In the genomic region with DNA sequence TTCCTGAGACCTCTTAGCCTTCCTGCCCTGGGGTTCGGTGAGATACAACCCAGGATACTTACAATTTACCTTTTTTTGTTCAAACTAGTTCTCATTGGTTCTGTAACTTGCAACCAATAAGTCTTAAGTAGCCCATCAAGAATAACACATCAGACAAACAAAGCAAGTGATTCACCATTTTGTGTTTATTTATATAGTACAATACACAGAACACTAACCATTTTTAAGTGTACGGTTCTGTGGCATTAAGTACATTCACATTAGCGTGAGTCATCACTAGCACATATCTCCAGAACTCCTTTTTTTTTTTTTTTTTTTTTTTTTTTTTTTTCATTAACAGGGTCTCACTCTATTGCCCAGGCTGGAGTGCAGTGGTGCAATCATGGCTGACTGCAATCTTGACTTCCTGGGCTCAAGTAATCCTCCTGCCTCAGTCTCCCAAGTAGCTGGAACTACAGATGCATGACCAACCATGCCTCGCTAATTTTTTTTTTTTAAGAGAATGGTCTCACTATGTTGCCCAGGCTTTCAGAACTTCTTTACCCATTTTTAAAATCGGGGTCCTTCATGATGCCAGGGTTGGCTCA, we compare ENCODE assay signal across 20 cellular contexts. TPM values are rescaled to one million over a fixed set of nuclear protein-coding genes. Genes with fewer than 3 reads are reported as not detected.
DNase-seq lines count a peak whose midpoint lies in the region; FAIRE-seq and TF ChIP-seq lines count a peak whose summit lies in the region.
"Had no signal": no experiment of that assay in that cellular context is flagged by ENCODE, and none has a peak within 500 bp of the region (broad histone marks: within the 10 kb centered on the region; RNA-seq: fewer than 3 reads in every experiment).

No MANE protein-coding gene starts in this region.

- H3K36me3 ChIP-seq in bronchial epithelial cell (ENCODE audit: control insufficient read depth, insufficient read depth, low read length), result no peaks in the 10 kb centered on the region
- no peaks in the 10 kb centered on the region for H3K36me3 ChIP-seq in keratinocyte (ENCODE audit: control insufficient read depth in 2 of 2, extremely low read depth in 1 of 2, insufficient read depth in 2 of 2, low read length in 2 of 2)
- H3K36me3 ChIP-seq: BLaER1, upper lobe of right lung, WERI-Rb-1 had no signal

- no peaks in the 10 kb centered on the region for H3K79me2 ChIP-seq in keratinocyte (ENCODE audit: control insufficient read depth, insufficient read depth, low read length)

- DNase-seq in AG10803 (ENCODE audit: low read depth), result peak; percentile 20
- DNase-seq in MV-4-11 (lab: John Stamatoyannopoulos, UW), result peak; percentile 19
- peak; percentile 94 for DNase-seq in bronchial epithelial cell (ENCODE audit: low read depth)
- no peak for DNase-seq in keratinocyte (ENCODE audit: low read depth, low spot score)
- DNase-seq in SHP77 (lab: John Stamatoyannopoulos, UW), result no peak
- no peak for DNase-seq in NCI-H2227 (lab: John Stamatoyannopoulos, UW; ENCODE audit: unreplicated experiment)
- no peak for DNase-seq in OCI-M1 (lab: John Stamatoyannopoulos, UW)
- no peak for DNase-seq in COR-L47 (lab: John Stamatoyannopoulos, UW)
- DNase-seq: activated naive CD4-positive, alpha-beta T cell treated with anti-CD3 and anti-CD28 coated beads for 36 hours; GDM1; immature natural killer cell; NCI-H146; NCI-H69; SIG-M5; stimulated activated CD4-positive, alpha-beta T cell treated with anti-CD3 and anti-CD28 coated beads, Interleukin-2, amount 100 ng/mL, for 48 hours; upper lobe of right lung; WERI-Rb-1 had no signal

- peak overlapping the region; percentile 34 for H3K4me2 ChIP-seq in keratinocyte (ENCODE audit: control insufficient read depth, extremely low read depth, insufficient read depth, low read depth, low read length)

- no peaks in the 10 kb centered on the region for H4K20me1 ChIP-seq in keratinocyte (ENCODE audit: control insufficient read depth, extremely low read depth, insufficient read depth, low read length)
- H4K20me1 ChIP-seq: BLaER1 had no signal

- dilution Hi-C loops in keratinocyte (cut with MboI; ENCODE audit: extremely low pct_ligation_motif_present, low sequenced_read_pairs), result no loop called here

- no peak overlapping the region for H3K9ac ChIP-seq in keratinocyte (ENCODE audit: control insufficient read depth, extremely low read depth, insufficient read depth, low read length)
- H3K9ac ChIP-seq: BLaER1 had no signal

- H3K9me3 ChIP-seq in keratinocyte (ENCODE audit: control insufficient read depth, low read depth, low read length), result peaks cover 2% of the 10 kb centered on the region
- H3K9me3 ChIP-seq: upper lobe of right lung had no signal

- no peaks in the 10 kb centered on the region for H3K27me3 ChIP-seq in bronchial epithelial cell (ENCODE audit: control insufficient read depth, insufficient read depth, low read length)
- H3K27me3 ChIP-seq in keratinocyte (ENCODE audit: control insufficient read depth, extremely low read depth, insufficient read depth, low read length), result no peaks in the 10 kb centered on the region
- H3K27me3 ChIP-seq: BLaER1, upper lobe of right lung had no signal

- H3K4me1 ChIP-seq in keratinocyte (ENCODE audit: control insufficient read depth, extremely low read depth, insufficient read depth, low read length), result peaks cover 32% of the 10 kb centered on the region
- H3K4me1 ChIP-seq: upper lobe of right lung had no signal

- no peaks in the 10 kb centered on the region for H3K9me1 ChIP-seq in keratinocyte (ENCODE audit: control insufficient read depth, extremely low read depth, insufficient read depth, low read length)

- no peak overlapping the region for H2AFZ ChIP-seq in keratinocyte (ENCODE audit: control insufficient read depth, low read length)

- H3K27ac ChIP-seq in keratinocyte (ENCODE audit: control insufficient read depth, insufficient read depth, low read length), result peak overlapping the region; percentile 18
- H3K27ac ChIP-seq: BLaER1, upper lobe of right lung, WERI-Rb-1 had no signal

- no peak for TF ChIP-seq CTCF in AG10803 (conservative IDR thresholded peaks at IDR 0.05; ENCODE audit: low read length)
- TF ChIP-seq CTCF in bronchial epithelial cell (IDR thresholded peaks at IDR 0.05; ENCODE audit: insufficient read depth, low read length, severe bottlenecking), result no peak
- no peak for TF ChIP-seq CTCF in keratinocyte (optimal IDR thresholded peaks at IDR 0.05 in 1 of 3, IDR thresholded peaks at IDR 0.05 in 1 of 3, conservative IDR thresholded peaks at IDR 0.05 in 1 of 3; ENCODE audit: extremely low read depth in 1 of 3, insufficient read depth in 2 of 3, low read length in 3 of 3)

- FAIRE-seq in bronchial epithelial cell (lab: Jason Lieb, UNC), result no peak
- FAIRE-seq in keratinocyte (lab: Jason Lieb, UNC), result no peak
- FAIRE-seq: colon, frontal cortex had no signal

- H3K4me3 ChIP-seq in AG10803 (ENCODE audit: low read length), result no peak overlapping the region
- H3K4me3 ChIP-seq in bronchial epithelial cell (ENCODE audit: low read depth, low read length), result no peak overlapping the region
- peak overlapping the region in 1 of 3 experiments; percentile 5 for H3K4me3 ChIP-seq in keratinocyte (ENCODE audit: control insufficient read depth in 2 of 3, extremely low read depth in 1 of 3, insufficient read depth in 2 of 3, low read depth in 1 of 3, low read length in 3 of 3)
- H3K4me3 ChIP-seq: BLaER1, upper lobe of right lung had no signal

RNA-seq across cellular contexts. Expression of gene SLC1A4, which starts 36.2 kb away (rescaled TPM):
- 22.1 and 26.3 TPM in 2 replicates for total RNA-seq in bronchial epithelial cell
- polyA plus RNA-seq in keratinocyte, result 6.3 to 9.2 TPM (median 8.2 TPM) in 3 replicates
- 8.0 TPM for polyA plus RNA-seq in keratinocyte (2011; ENCODE audit: low read depth)
- polyA plus RNA-seq in keratinocyte (2011; cell fraction: cytosol; rRNA removed), result 6.0 and 7.4 TPM in 2 replicates
- polyA plus RNA-seq in keratinocyte (2011; cell fraction: nucleus; rRNA removed), result 16.6 and 17.1 TPM in 2 replicates
- polyA plus RNA-seq in keratinocyte (2012; ENCODE audit: low replicate concordance), result 8.3 and 9.0 TPM in 2 replicates
- polyA minus RNA-seq in keratinocyte, result 14.6 to 32.8 TPM (median 16.0 TPM) in 3 replicates
- 16.1 TPM for polyA minus RNA-seq in keratinocyte (2011; cell fraction: cytosol; rRNA and poly(A)+ RNA removed)
- 15.9 and 19.9 TPM in 2 replicates for polyA minus RNA-seq in keratinocyte (2011; cell fraction: nucleus; rRNA and poly(A)+ RNA removed)

Comparison
In these comparisons a context has a peak if more than half of its experiments do, and no peak if none do; other contexts are left out.
1. DNase-seq: peak in AG10803 (single experiment), MV-4-11 (single experiment) and bronchial epithelial cell (single experiment); none in keratinocyte (single experiment), SHP77 (0 of 2), NCI-H2227 (single experiment), OCI-M1 (single experiment) and COR-L47 (single experiment).